Comparison of ENCODE assay signal across 32 cellular contexts in genomic region chr17:31260151-31260550, GRCh38. TPM values are rescaled to one million over a fixed set of nuclear protein-coding genes. Genes with fewer than 3 reads are reported as not detected.
"Had no signal": no experiment of that assay in that cellular context is flagged by ENCODE, and none has a peak within 500 bp of the region (broad histone marks: within the 10 kb centered on the region; RNA-seq: fewer than 3 reads in every experiment).

No MANE protein-coding gene starts in this region.

- DNase-seq: dermis blood vessel endothelial cell; dorsolateral prefrontal cortex; effector CD4-positive, alpha-beta T cell; effector memory CD4-positive, alpha-beta T cell; erythroblast; esophagus squamous epithelium; foreskin fibroblast; foreskin melanocyte; gastrocnemius medialis; glutamatergic neuron; head of caudate nucleus; heart right ventricle; hippocampal formation; left cardiac atrium; left lung; left ventricle myocardium superior; lower lobe of right lung; mesenchymal stem cell; midbrain; mucosa of descending colon; naive B cell had no signal

- H3K9me3 Mint-ChIP-seq: naive B cell had no signal

- H3K36me3 Mint-ChIP-seq: naive B cell had no signal

- H3K4me3 Mint-ChIP-seq: naive B cell had no signal

- H3K4me3 ChIP-seq: coronary artery, dorsolateral prefrontal cortex, esophagus squamous epithelium, gastrocnemius medialis, heart right ventricle, left lung, lower lobe of right lung, mucosa of descending colon had no signal

- H3K9me3 ChIP-seq: esophagus squamous epithelium, gastrocnemius medialis, heart right ventricle, left lung, lower lobe of right lung, mucosa of descending colon had no signal

- H3K4me1 Mint-ChIP-seq: naive B cell had no signal

- ATAC-seq: esophagus mucosa, gastrocnemius medialis, heart right ventricle, left cardiac atrium, left lung, left ventricle myocardium superior, lower lobe of right lung, mucosa of descending colon had no signal

- H3K4me1 ChIP-seq: esophagus squamous epithelium, gastrocnemius medialis, left lung, lower lobe of right lung had no signal

- FAIRE-seq: colon, endometrium, islet of Langerhans, keratinocyte had no signal

- H3K27ac Mint-ChIP-seq: naive B cell had no signal

- H3K27ac ChIP-seq: coronary artery, dorsolateral prefrontal cortex, epithelial cell of prostate, esophagus squamous epithelium, gastrocnemius medialis, heart right ventricle, left lung, lower lobe of right lung had no signal

- H3K27me3 ChIP-seq: dorsolateral prefrontal cortex, esophagus squamous epithelium, gastrocnemius medialis, heart right ventricle, left lung had no signal

- H3K27me3 Mint-ChIP-seq: naive B cell had no signal

RNA-seq across cellular contexts. Expression of gene OMG, which starts 36.9 kb away (rescaled TPM):
- total RNA-seq: esophagus mucosa, gastrocnemius medialis, glomerular endothelial cell, kidney epithelial cell, lower leg skin had no signal
- polyA plus RNA-seq: keratinocyte had no signal

RNA-seq across cellular contexts. Expression of gene EVI2B, which starts 53.7 kb away (rescaled TPM):
- total RNA-seq: kidney epithelial cell, lung microvascular endothelial cell had no signal
